Comparison of ENCODE assay signal across 1 cellular context in the genomic region with DNA sequence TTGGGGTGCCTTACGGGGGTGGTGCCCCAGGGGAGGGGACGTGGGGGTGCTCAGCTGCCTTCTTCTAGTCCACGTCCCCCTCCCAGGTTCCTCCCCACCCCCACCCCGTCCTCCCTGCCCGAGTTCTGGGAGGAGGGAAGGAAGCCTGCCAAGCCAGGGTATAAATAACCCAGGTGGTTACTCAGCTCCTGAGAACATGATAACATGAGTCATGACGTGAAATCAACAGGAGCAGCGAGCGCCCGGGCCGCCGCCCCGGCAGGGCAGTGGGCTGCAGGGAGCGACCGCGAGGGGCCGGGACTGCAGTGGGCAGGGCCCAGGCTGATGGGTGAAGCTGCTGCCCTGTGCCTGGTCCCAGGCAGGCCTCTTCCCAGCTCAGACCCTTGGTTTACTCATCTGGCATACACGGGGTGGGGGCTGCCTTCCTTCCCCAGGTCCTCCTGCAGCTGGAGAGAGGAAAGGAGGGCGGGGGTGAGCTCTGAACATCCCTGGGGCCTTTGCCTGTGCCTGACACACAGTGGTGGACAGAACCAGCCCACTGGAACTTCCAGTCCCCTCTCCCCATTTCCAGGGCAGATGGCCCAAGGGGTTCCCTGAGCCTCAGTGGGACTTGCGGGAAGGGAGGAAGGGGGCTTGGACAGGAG.
TF ChIP-seq lines count a peak whose summit lies in the region.

No MANE protein-coding gene starts in this region.

TF ChIP-seq in K562, 482 proteins besides CTCF, POLR2A, EP300 and RAD21 (continued from another document and continues in another):
- 0 out of 2 replicates have a peak, but pooled peaks have one; percentile 13 for TF ChIP-seq POLR2G (IDR thresholded peaks at IDR 0.05; ENCODE audit: low read depth, low read length)
- TF ChIP-seq, protein P1, sequence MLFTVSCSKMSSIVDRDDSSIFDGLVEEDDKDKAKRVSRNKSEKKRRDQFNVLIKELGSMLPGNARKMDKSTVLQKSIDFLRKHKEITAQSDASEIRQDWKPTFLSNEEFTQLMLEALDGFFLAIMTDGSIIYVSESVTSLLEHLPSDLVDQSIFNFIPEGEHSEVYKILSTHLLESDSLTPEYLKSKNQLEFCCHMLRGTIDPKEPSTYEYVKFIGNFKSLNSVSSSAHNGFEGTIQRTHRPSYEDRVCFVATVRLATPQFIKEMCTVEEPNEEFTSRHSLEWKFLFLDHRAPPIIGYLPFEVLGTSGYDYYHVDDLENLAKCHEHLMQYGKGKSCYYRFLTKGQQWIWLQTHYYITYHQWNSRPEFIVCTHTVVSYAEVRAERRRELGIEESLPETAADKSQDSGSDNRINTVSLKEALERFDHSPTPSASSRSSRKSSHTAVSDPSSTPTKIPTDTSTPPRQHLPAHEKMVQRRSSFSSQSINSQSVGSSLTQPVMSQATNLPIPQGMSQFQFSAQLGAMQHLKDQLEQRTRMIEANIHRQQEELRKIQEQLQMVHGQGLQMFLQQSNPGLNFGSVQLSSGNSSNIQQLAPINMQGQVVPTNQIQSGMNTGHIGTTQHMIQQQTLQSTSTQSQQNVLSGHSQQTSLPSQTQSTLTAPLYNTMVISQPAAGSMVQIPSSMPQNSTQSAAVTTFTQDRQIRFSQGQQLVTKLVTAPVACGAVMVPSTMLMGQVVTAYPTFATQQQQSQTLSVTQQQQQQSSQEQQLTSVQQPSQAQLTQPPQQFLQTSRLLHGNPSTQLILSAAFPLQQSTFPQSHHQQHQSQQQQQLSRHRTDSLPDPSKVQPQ (CRISPR knock-in tag; IDR thresholded peaks at IDR 0.05; ENCODE audit: borderline replicate concordance) = no peak
- TF ChIP-seq, protein P2, sequence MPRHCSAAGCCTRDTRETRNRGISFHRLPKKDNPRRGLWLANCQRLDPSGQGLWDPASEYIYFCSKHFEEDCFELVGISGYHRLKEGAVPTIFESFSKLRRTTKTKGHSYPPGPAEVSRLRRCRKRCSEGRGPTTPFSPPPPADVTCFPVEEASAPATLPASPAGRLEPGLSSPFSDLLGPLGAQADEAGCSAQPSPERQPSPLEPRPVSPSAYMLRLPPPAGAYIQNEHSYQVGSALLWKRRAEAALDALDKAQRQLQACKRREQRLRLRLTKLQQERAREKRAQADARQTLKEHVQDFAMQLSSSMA (CRISPR knock-in tag; IDR thresholded peaks at IDR 0.05) = no peak
- TF ChIP-seq HDAC1 (IDR thresholded peaks at IDR 0.05) = no peak
- TF ChIP-seq DACH1 (IDR thresholded peaks at IDR 0.05; ENCODE audit: partially characterized antibody) = no peak
- 0 out of 2 replicates have a peak, but pooled peaks have one; percentile 17 for TF ChIP-seq CREB1 (IDR thresholded peaks at IDR 0.05)
- TF ChIP-seq CREB1 (CRISPR knock-in tag; IDR thresholded peaks at IDR 0.05) = no peak
- TF ChIP-seq ZC3H11A (IDR thresholded peaks at IDR 0.05; ENCODE audit: low read depth, low read length) = no peak
- TF ChIP-seq, protein P3, sequence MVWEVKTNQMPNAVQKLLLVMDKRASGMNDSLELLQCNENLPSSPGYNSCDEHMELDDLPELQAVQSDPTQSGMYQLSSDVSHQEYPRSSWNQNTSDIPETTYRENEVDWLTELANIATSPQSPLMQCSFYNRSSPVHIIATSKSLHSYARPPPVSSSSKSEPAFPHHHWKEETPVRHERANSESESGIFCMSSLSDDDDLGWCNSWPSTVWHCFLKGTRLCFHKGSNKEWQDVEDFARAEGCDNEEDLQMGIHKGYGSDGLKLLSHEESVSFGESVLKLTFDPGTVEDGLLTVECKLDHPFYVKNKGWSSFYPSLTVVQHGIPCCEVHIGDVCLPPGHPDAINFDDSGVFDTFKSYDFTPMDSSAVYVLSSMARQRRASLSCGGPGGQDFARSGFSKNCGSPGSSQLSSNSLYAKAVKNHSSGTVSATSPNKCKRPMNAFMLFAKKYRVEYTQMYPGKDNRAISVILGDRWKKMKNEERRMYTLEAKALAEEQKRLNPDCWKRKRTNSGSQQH (CRISPR knock-in tag; IDR thresholded peaks at IDR 0.05) = no peak
- TF ChIP-seq, protein P4, sequence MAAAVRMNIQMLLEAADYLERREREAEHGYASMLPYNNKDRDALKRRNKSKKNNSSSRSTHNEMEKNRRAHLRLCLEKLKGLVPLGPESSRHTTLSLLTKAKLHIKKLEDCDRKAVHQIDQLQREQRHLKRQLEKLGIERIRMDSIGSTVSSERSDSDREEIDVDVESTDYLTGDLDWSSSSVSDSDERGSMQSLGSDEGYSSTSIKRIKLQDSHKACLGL (CRISPR knock-in tag; IDR thresholded peaks at IDR 0.05; ENCODE audit: borderline replicate concordance, poor library complexity, severe bottlenecking) = no peak
- TF ChIP-seq KHSRP (IDR thresholded peaks at IDR 0.05) = no peak
- no peak for TF ChIP-seq SMARCA5 (IDR thresholded peaks at IDR 0.05)
- no peak for TF ChIP-seq ZNF76 (CRISPR knock-in tag; IDR thresholded peaks at IDR 0.05; ENCODE audit: borderline replicate concordance)
- TF ChIP-seq MEF2A (IDR thresholded peaks at IDR 0.05; ENCODE audit: control insufficient read depth, low read depth, low read length) = peak; percentile 75; the same call in 1 of the 2 replicates
- TF ChIP-seq HMGN3 (IDR thresholded peaks at IDR 0.05; ENCODE audit: borderline replicate concordance, extremely low read depth, insufficient read length, low read depth, low read length) = peak; percentile 38
- no peak for TF ChIP-seq DMBX1 (CRISPR knock-in tag; IDR thresholded peaks at IDR 0.05; ENCODE audit: borderline replicate concordance)
- TF ChIP-seq ZBTB7A (IDR thresholded peaks at IDR 0.05; ENCODE audit: borderline replicate concordance, control insufficient read depth, low read depth, low read length) = peak; percentile 80; the same call in 1 of the 2 replicates
- TF ChIP-seq ZNF354B (CRISPR knock-in tag; IDR thresholded peaks at IDR 0.05) = no peak
- TF ChIP-seq ZNF324 (CRISPR knock-in tag; IDR thresholded peaks at IDR 0.05) = no peak
- TF ChIP-seq TCF3 (CRISPR knock-in tag; IDR thresholded peaks at IDR 0.05) = no peak
- TF ChIP-seq, protein P5, sequence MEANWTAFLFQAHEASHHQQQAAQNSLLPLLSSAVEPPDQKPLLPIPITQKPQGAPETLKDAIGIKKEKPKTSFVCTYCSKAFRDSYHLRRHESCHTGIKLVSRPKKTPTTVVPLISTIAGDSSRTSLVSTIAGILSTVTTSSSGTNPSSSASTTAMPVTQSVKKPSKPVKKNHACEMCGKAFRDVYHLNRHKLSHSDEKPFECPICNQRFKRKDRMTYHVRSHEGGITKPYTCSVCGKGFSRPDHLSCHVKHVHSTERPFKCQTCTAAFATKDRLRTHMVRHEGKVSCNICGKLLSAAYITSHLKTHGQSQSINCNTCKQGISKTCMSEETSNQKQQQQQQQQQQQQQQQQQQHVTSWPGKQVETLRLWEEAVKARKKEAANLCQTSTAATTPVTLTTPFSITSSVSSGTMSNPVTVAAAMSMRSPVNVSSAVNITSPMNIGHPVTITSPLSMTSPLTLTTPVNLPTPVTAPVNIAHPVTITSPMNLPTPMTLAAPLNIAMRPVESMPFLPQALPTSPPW (CRISPR knock-in tag; IDR thresholded peaks at IDR 0.05) = peak; percentile 50
- no peak for TF ChIP-seq TARDBP (IDR thresholded peaks at IDR 0.05)
- TF ChIP-seq, protein P6, sequence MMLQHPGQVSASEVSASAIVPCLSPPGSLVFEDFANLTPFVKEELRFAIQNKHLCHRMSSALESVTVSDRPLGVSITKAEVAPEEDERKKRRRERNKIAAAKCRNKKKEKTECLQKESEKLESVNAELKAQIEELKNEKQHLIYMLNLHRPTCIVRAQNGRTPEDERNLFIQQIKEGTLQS (IDR thresholded peaks at IDR 0.05) = peak; percentile 68
- TF ChIP-seq, protein P6 (CRISPR knock-in tag; conservative IDR thresholded peaks at IDR 0.05) = no peak
- peak; percentile 16 for TF ChIP-seq FOS (IDR thresholded peaks at IDR 0.05; ENCODE audit: extremely low read depth, insufficient read length)
- TF ChIP-seq TCF7 (IDR thresholded peaks at IDR 0.05; ENCODE audit: borderline replicate concordance) = no peak
- no peak for TF ChIP-seq FOXP1 (CRISPR knock-in tag; IDR thresholded peaks at IDR 0.05)
- peak; percentile 47 for TF ChIP-seq MEIS2 (IDR thresholded peaks at IDR 0.05; ENCODE audit: partially characterized antibody)
- TF ChIP-seq MECOM (CRISPR knock-in tag; IDR thresholded peaks at IDR 0.05) = no peak
- TF ChIP-seq, protein P7, sequence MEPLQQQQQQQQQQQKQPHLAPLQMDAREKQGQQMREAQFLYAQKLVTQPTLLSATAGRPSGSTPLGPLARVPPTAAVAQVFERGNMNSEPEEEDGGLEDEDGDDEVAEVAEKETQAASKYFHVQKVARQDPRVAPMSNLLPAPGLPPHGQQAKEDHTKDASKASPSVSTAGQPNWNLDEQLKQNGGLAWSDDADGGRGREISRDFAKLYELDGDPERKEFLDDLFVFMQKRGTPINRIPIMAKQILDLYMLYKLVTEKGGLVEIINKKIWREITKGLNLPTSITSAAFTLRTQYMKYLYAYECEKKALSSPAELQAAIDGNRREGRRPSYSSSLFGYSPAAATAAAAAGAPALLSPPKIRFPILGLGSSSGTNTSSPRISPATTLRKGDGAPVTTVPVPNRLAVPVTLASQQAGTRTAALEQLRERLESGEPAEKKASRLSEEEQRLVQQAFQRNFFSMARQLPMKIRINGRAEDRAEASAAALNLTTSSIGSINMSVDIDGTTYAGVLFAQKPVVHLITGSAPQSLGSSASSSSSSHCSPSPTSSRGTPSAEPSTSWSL (CRISPR knock-in tag; IDR thresholded peaks at IDR 0.05; ENCODE audit: borderline replicate concordance) = no peak
- TF ChIP-seq, protein P8, sequence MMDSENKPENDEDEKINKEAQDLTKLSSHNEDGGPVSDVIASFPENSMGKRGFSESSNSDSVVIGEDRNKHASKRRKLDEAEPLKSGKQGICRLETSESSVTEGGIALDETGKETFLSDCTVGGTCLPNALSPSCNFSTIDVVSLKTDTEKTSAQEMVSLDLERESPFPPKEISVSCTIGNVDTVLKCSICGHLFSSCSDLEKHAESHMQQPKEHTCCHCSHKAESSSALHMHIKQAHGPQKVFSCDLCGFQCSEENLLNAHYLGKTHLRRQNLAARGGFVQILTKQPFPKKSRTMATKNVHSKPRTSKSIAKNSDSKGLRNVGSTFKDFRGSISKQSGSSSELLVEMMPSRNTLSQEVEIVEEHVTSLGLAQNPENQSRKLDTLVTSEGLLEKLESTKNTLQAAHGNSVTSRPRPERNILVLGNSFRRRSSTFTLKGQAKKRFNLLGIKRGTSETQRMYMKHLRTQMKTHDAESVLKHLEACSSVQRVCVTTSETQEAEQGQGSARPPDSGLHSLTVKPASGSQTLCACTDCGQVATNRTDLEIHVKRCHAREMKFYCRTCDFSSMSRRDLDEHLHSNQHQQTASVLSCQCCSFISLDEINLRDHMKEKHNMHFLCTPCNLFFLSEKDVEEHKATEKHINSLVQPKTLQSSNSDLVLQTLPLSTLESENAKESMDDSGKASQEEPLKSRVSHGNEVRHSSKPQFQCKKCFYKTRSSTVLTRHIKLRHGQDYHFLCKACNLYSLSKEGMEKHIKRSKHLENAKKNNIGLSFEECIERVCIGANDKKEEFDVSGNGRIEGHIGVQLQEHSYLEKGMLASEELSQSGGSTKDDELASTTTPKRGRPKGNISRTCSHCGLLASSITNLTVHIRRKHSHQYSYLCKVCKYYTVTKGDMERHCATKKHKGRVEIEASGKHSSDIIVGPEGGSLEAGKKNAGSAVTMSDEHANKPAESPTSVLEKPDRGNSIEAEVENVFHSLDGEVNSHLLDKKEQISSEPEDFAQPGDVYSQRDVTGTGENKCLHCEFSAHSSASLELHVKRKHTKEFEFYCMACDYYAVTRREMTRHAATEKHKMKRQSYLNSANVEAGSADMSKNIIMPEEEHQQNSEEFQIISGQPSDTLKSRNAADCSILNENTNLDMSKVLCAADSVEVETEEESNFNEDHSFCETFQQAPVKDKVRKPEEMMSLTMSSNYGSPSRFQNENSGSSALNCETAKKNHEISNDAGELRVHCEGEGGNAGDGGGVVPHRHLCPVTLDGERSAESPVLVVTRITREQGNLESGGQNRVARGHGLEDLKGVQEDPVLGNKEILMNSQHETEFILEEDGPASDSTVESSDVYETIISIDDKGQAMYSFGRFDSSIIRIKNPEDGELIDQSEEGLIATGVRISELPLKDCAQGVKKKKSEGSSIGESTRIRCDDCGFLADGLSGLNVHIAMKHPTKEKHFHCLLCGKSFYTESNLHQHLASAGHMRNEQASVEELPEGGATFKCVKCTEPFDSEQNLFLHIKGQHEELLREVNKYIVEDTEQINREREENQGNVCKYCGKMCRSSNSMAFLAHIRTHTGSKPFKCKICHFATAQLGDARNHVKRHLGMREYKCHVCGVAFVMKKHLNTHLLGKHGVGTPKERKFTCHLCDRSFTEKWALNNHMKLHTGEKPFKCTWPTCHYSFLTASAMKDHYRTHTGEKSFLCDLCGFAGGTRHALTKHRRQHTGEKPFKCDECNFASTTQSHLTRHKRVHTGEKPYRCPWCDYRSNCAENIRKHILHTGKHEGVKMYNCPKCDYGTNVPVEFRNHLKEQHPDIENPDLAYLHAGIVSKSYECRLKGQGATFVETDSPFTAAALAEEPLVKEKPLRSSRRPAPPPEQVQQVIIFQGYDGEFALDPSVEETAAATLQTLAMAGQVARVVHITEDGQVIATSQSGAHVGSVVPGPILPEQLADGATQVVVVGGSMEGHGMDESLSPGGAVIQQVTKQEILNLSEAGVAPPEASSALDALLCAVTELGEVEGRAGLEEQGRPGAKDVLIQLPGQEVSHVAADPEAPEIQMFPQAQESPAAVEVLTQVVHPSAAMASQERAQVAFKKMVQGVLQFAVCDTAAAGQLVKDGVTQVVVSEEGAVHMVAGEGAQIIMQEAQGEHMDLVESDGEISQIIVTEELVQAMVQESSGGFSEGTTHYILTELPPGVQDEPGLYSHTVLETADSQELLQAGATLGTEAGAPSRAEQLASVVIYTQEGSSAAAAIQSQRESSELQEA (IDR thresholded peaks at IDR 0.05; ENCODE audit: low read depth) = no peak
- TF ChIP-seq, protein P9, sequence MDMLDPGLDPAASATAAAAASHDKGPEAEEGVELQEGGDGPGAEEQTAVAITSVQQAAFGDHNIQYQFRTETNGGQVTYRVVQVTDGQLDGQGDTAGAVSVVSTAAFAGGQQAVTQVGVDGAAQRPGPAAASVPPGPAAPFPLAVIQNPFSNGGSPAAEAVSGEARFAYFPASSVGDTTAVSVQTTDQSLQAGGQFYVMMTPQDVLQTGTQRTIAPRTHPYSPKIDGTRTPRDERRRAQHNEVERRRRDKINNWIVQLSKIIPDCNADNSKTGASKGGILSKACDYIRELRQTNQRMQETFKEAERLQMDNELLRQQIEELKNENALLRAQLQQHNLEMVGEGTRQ (CRISPR knock-in tag; IDR thresholded peaks at IDR 0.05) = no peak
- TF ChIP-seq CCNT2 (IDR thresholded peaks at IDR 0.05; ENCODE audit: borderline replicate concordance, extremely low read depth, insufficient read length, low read depth, low read length) = peak; percentile 70
- 0 out of 2 replicates have a peak, but pooled peaks have one; percentile 5 for TF ChIP-seq CBFA2T2 (conservative IDR thresholded peaks at IDR 0.05)
- peak; percentile 34; the same call in 1 of the 2 replicates for TF ChIP-seq CBFA2T3 (IDR thresholded peaks at IDR 0.05)
- no peak for TF ChIP-seq ZFP30 (CRISPR knock-in tag; IDR thresholded peaks at IDR 0.05; ENCODE audit: borderline replicate concordance)
- peak; percentile 41; the same call in 1 of the 2 replicates for TF ChIP-seq JUN (IDR thresholded peaks at IDR 0.05; ENCODE audit: borderline replicate concordance, low read depth, low read length)
- TF ChIP-seq JUN (CRISPR knock-in tag; IDR thresholded peaks at IDR 0.05; ENCODE audit: borderline replicate concordance) = no peak
- no peak for TF ChIP-seq CHD2 (IDR thresholded peaks at IDR 0.05; ENCODE audit: low read depth, low read length)
- TF ChIP-seq FOSL1 (tag; conservative IDR thresholded peaks at IDR 0.05) = peak; percentile 84
- peak; percentile 54 for TF ChIP-seq CREM (IDR thresholded peaks at IDR 0.05; ENCODE audit: low read depth)
